30 cellular contexts compared by ENCODE assay signal in genomic region chr1:201228011-201228983, GRCh38.
DNase-seq lines count a peak whose midpoint lies in the region; ATAC-seq and TF ChIP-seq lines count a peak whose summit lies in the region.
"Had no signal": no experiment of that assay in that cellular context is flagged by ENCODE, and none has a peak within 500 bp of the region (broad histone marks: within the 10 kb centered on the region; RNA-seq: fewer than 3 reads in every experiment).

No MANE protein-coding gene starts in this region.

- DNase-seq in activated effector memory CD4-positive, alpha-beta T cell treated with anti-CD3 and anti-CD28 coated beads, Interleukin-2, amount 50 U/mL, for 16 hours, result peak; percentile 39
- DNase-seq in activated effector memory CD4-positive, alpha-beta T cell treated with Interleukin-2 at 50 U/mL for 16 hours, result no peak
- DNase-seq in GM13976 (ENCODE audit: low spot score) (peak; percentile 8), iPS-NIHi7 (ENCODE audit: extremely low spot score) (peak; percentile 5), COLO829 (ENCODE audit: low spot score) (no peak), NCI-H345 (lab: John Stamatoyannopoulos, UW) (no peak), NCI-H748 treated with DMSO at 0.1 percent for 48 hours (lab: John Stamatoyannopoulos, UW) (no peak)
- peak in 1 of 2 donors; percentile 34 for DNase-seq in stimulated activated effector memory CD8-positive, alpha-beta T cell treated with anti-CD3 and anti-CD28 coated beads, Interleukin-12 subunit alpha, Interleukin-12 subunit beta, amount 100 ng/mL, for 72 hours (ENCODE audit: low spot score in 2 of 2)
- DNase-seq: activated naive CD4-positive, alpha-beta T cell treated with Interleukin-2 at 50 U/mL for 16 hours; activated T-cell treated with anti-CD3 and anti-CD28 coated beads, Interleukin-2, amount 50 U/mL, for 4 hours; BE2C; DMS79; GDM1; GM23248; heart right ventricle; IMR-90; lower lobe of right lung; NCI-H1436; NCI-H446; NCI-H774; pancreas; retina; SHP77; stimulated activated CD4-positive, alpha-beta T cell treated with anti-CD3 and anti-CD28 coated beads, Interleukin-1b, Interleukin-23, amount 100 ng/mL, for 48 hours; stomach; T-helper 2 cell had no signal

- no peak for TF ChIP-seq CTCF in GM13976 (IDR thresholded peaks at IDR 0.05; ENCODE audit: borderline replicate concordance, control extremely low read depth, extremely low read depth, insufficient read depth, missing control alignments)

- H3K4me1 Mint-ChIP-seq in stimulated activated effector memory CD8-positive, alpha-beta T cell treated with anti-CD3 and anti-CD28 coated beads, Interleukin-12 subunit alpha, Interleukin-12 subunit beta, amount 100 ng/mL, for 72 hours, result no peaks in the 10 kb centered on the region
- H3K4me1 Mint-ChIP-seq: central memory CD8-positive, alpha-beta T cell; nephron had no signal

- H3K27ac Mint-ChIP-seq in stimulated activated effector memory CD8-positive, alpha-beta T cell treated with anti-CD3 and anti-CD28 coated beads, Interleukin-12 subunit alpha, Interleukin-12 subunit beta, amount 100 ng/mL, for 72 hours, result no peak overlapping the region
- H3K27ac Mint-ChIP-seq: nephron had no signal

- H3K9me3 Mint-ChIP-seq in stimulated activated effector memory CD8-positive, alpha-beta T cell treated with anti-CD3 and anti-CD28 coated beads, Interleukin-12 subunit alpha, Interleukin-12 subunit beta, amount 100 ng/mL, for 72 hours, result no peaks in the 10 kb centered on the region
- H3K9me3 Mint-ChIP-seq: activated T-cell treated with anti-CD3 and anti-CD28 coated beads, Interleukin-2, amount 50 U/mL, for 4 hours; central memory CD8-positive, alpha-beta T cell had no signal

- peak; percentile 8 for ATAC-seq in stimulated activated effector memory CD8-positive, alpha-beta T cell treated with anti-CD3 and anti-CD28 coated beads, Interleukin-12 subunit alpha, Interleukin-12 subunit beta, amount 100 ng/mL, for 72 hours
- ATAC-seq: activated CD4-positive, CD25-positive, alpha-beta regulatory T cell treated with anti-CD3 and anti-CD28 coated beads, Interleukin-2, amount 50 U/mL, for 24 hours; activated T-cell treated with anti-CD3 and anti-CD28 coated beads, Interleukin-2, amount 50 U/mL, for 4 hours; heart right ventricle; lower lobe of right lung; Panc1; pancreas had no signal

- in situ Hi-C loops in GM13976 (cut with MboI; ENCODE audit: low sequenced_read_pairs, unreplicated experiment), result no loop called here

- H3K4me3 Mint-ChIP-seq in stimulated activated effector memory CD8-positive, alpha-beta T cell treated with anti-CD3 and anti-CD28 coated beads, Interleukin-12 subunit alpha, Interleukin-12 subunit beta, amount 100 ng/mL, for 72 hours, result no peak overlapping the region
- H3K4me3 Mint-ChIP-seq: activated T-cell treated with anti-CD3 and anti-CD28 coated beads, Interleukin-2, amount 50 U/mL, for 4 hours; central memory CD8-positive, alpha-beta T cell; nephron had no signal

- no peaks in the 10 kb centered on the region for H3K36me3 Mint-ChIP-seq in stimulated activated effector memory CD8-positive, alpha-beta T cell treated with anti-CD3 and anti-CD28 coated beads, Interleukin-12 subunit alpha, Interleukin-12 subunit beta, amount 100 ng/mL, for 72 hours

Comparison
In these comparisons a context has a peak if more than half of its experiments do, and no peak if none do; other contexts are left out.
1. DNase-seq: peak in activated effector memory CD4-positive, alpha-beta T cell treated with anti-CD3 and anti-CD28 coated beads, Interleukin-2, amount 50 U/mL, for 16 hours (single experiment), GM13976 (single experiment) and iPS-NIHi7 (single experiment); none in activated effector memory CD4-positive, alpha-beta T cell treated with Interleukin-2 at 50 U/mL for 16 hours (single experiment), COLO829 (single experiment), NCI-H345 (single experiment) and NCI-H748 treated with DMSO at 0.1 percent for 48 hours (single experiment).